8 cellular contexts compared by ENCODE assay signal in genomic region chr17:75270966-75271232, GRCh38. TPM values are rescaled to one million over a fixed set of nuclear protein-coding genes. Genes with fewer than 3 reads are reported as not detected.
DNase-seq lines count a peak whose midpoint lies in the region; ATAC-seq lines count a peak whose summit lies in the region.

Gene MIF4GD, minus strand, starts transcription at chr17:75271231. Its CDS starts 1,036 bp downstream, at chr17:75270195.

- ATAC-seq in GM18861 (IDR thresholded peaks at IDR 0.05; ENCODE audit: unreplicated experiment) (peak; percentile 16), HG03354 (IDR thresholded peaks at IDR 0.05; ENCODE audit: poor library complexity, severe bottlenecking, unreplicated experiment) (no peak)

- peaks cover 7% of the 10 kb centered on the region for H3K27me3 ChIP-seq in ectodermal cell (ENCODE audit: control insufficient read depth, insufficient read depth, low read length, poor library complexity, severe bottlenecking)

- peak within 1 kb of the TSS; percentile 96 for H3K4me3 ChIP-seq in ectodermal cell (ENCODE audit: insufficient read depth, low read depth, low read length)

- DNase-seq in NCI-H774 (lab: John Stamatoyannopoulos, UW) (peak; percentile 91), mucosa of gallbladder (ENCODE audit: low spot score) (no peak), UCSD-AML1 (lab: John Stamatoyannopoulos, UW; ENCODE audit: unreplicated experiment) (no peak), NCI-H2081 (lab: John Stamatoyannopoulos, UW) (no peak), NCI-H2171 treated with DMSO at 0.1 percent for 48 hours (lab: John Stamatoyannopoulos, UW) (no peak)

- WGBS in ectodermal cell, 2 experiments = 0% methylated on average over 39 of the region's 39 CpGs

- H3K9me3 ChIP-seq in ectodermal cell (ENCODE audit: control insufficient read depth, low read length) = no peaks in the 10 kb centered on the region

- H3K4me1 ChIP-seq in ectodermal cell (ENCODE audit: control insufficient read depth, insufficient read depth, low read length) = peaks cover 7% of the 10 kb centered on the region

- H3K36me3 ChIP-seq in ectodermal cell (ENCODE audit: control insufficient read depth, insufficient read depth, low read length) = peaks cover 10% of the 10 kb centered on the region

- peak within 1 kb of the TSS; percentile 60 for H3K27ac ChIP-seq in ectodermal cell (ENCODE audit: insufficient read depth, low read depth, low read length, poor library complexity, severe bottlenecking)

RNA-seq across cellular contexts. Expression of gene MIF4GD, which starts in this region (rescaled TPM):
- 26.7 TPM for polyA plus RNA-seq in ectodermal cell (2013, experiment 1 of 4)
- polyA plus RNA-seq in ectodermal cell (2013, experiment 2 of 4) = 30.7 TPM
- 26.4 TPM for polyA plus RNA-seq in ectodermal cell (2013, experiment 3 of 4)
- polyA plus RNA-seq in ectodermal cell (2013, experiment 4 of 4) = 28.5 TPM
- total RNA-seq in mucosa of gallbladder = 25.5 TPM
